ENCODE assay signal across 12 cellular contexts in the genomic region with DNA sequence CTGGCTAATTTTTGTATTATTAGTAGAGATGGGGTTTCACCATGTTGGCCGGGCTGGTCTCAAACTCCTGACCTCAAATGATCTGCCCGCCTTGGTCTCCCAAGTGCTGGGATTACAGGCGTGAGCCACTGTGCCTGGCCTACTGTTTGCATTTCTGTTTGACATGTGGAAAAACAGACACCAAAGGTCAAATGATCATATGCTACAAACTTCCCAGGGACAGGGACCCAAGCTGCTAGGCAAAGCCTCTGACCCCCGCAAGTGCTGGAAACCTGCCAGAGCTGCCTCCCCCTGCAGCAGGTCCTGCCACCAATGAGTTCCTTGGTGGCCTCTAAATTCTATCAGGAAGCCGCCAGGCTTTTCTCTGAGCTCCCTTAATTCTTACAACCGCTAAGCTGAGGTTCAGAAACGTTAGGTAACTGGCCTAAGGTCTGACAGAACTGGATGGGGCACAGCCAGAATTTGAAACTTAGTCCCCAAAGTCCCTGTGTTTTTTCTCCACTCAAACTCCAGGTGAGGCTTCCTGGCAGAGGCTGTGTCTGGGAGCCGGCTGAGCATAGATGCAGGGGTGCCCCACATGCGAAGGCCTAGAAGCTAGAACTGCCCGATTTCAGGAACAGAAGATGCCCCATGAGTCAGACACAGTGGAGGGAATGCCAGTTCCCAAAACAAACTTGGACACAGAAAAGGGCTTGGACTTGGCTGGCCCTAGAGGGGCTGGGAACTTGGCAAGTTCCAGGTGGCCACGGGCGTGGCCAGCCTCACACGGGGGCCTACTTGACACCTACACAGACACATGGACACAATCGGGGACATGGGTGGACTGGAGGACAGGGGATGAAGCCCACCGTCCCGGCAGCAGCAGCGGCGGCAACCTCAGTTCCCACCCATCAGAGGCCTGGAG. TPM values are rescaled to one million over a fixed set of nuclear protein-coding genes. Genes with fewer than 3 reads are reported as not detected.
A peak's percentile ranks its signal among the peaks of the same experiment; 100 is the strongest.
DNase-seq lines count a peak whose midpoint lies in the region; ATAC-seq and TF ChIP-seq lines count a peak whose summit lies in the region.
"Had no signal": no experiment of that assay in that cellular context is flagged by ENCODE, and none has a peak within 500 bp of the region (broad histone marks: within the 10 kb centered on the region; RNA-seq: fewer than 3 reads in every experiment).

No MANE protein-coding gene starts in this region.

- WGBS in lung, 2 donors, result 65 to 83% methylated on average over 18 of the region's 18 CpGs
- 47 to 66% methylated on average over 17 to 18 of the region's 18 CpGs for WGBS in thyroid gland, 2 donors

- TF ChIP-seq CTCF in OCI-LY3 (IDR thresholded peaks at IDR 0.05; ENCODE audit: low read depth, low read length), result no peak
- TF ChIP-seq CTCF in chondrocyte (IDR thresholded peaks at IDR 0.05), result no peak
- no peak for TF ChIP-seq CTCF in lung (IDR thresholded peaks at IDR 0.05; ENCODE audit: control extremely low read depth, extremely low read depth)
- TF ChIP-seq CTCF in thyroid gland (IDR thresholded peaks at IDR 0.05), result no peak

- H2AFZ ChIP-seq in OCI-LY3 (ENCODE audit: low read depth, low read length), result no peak overlapping the region

- peaks cover 80% of the 10 kb centered on the region for H3K4me1 Mint-ChIP-seq in chondrocyte (ENCODE audit: low read depth)

- in situ Hi-C loops in HAP-1 (cut with MboI; ENCODE audit: low sequenced_read_pairs), result no loop called here

- peaks cover 84% of the 10 kb centered on the region for H3K79me2 ChIP-seq in OCI-LY3 (ENCODE audit: low read length)

- peak overlapping the region; percentile 77 for H3K27ac Mint-ChIP-seq in chondrocyte (ENCODE audit: unreplicated experiment)

- peaks cover 67% of the 10 kb centered on the region for H4K20me1 ChIP-seq in OCI-LY3 (ENCODE audit: insufficient read depth, low read length)

- H3K9ac ChIP-seq in OCI-LY3 (ENCODE audit: low read length), result peak overlapping the region; percentile 11; the same call in 1 of the 2 replicates

- no peaks in the 10 kb centered on the region for H3K27me3 Mint-ChIP-seq in chondrocyte (ENCODE audit: low read depth)
- H3K27me3 Mint-ChIP-seq: central memory CD8-positive, alpha-beta T cell had no signal

- ATAC-seq in lung (ENCODE audit: insufficient read depth, low FRiP score), result no peak
- no peak for ATAC-seq in GM19395 (IDR thresholded peaks at IDR 0.05; ENCODE audit: unreplicated experiment)
- ATAC-seq: activated CD8-positive, alpha-beta T cell treated with anti-CD3 and anti-CD28 coated beads, Interleukin-2, amount 10 ng/mL, durations not matched to agents 7 days and 5 days had no signal

- DNase-seq in chondrocyte (ENCODE audit: low spot score) (no peak), lung (ENCODE audit: low spot score) (no peak), thyroid gland (peak; percentile 20 to 56), GOT3 (lab: John Stamatoyannopoulos, UW) (no peak), GM03348 (ENCODE audit: low spot score) (no peak), HAP-1 (ENCODE audit: low spot score in 2 of 2) (no peak)
- DNase-seq: activated CD8-positive, alpha-beta T cell treated with anti-CD3 and anti-CD28 coated beads, Interleukin-2, amount 10 ng/mL, durations not matched to agents 7 days and 5 days; NCI-H2081; stimulated activated naive CD4-positive, alpha-beta T cell had no signal

- no peak overlapping the region for H3K4me3 Mint-ChIP-seq in chondrocyte (ENCODE audit: unreplicated experiment)
- H3K4me3 Mint-ChIP-seq: activated CD8-positive, alpha-beta T cell treated with anti-CD3 and anti-CD28 coated beads, Interleukin-2, amount 10 ng/mL, durations not matched to agents 7 days and 5 days; central memory CD8-positive, alpha-beta T cell had no signal

- H3K9me3 Mint-ChIP-seq in chondrocyte (ENCODE audit: low read depth), result no peaks in the 10 kb centered on the region
- H3K9me3 Mint-ChIP-seq: central memory CD8-positive, alpha-beta T cell had no signal

- H3K4me1 ChIP-seq in OCI-LY3 (ENCODE audit: low read length), result peaks cover 99% of the 10 kb centered on the region
- peaks cover 26 to 39% of the 10 kb centered on the region in 2 donors for H3K4me1 ChIP-seq in lung (ENCODE audit: control insufficient read depth in 2 of 2, insufficient read depth in 2 of 2, low read length in 2 of 2)
- peaks cover 64 to 83% of the 10 kb centered on the region in 2 donors for H3K4me1 ChIP-seq in thyroid gland
- H3K4me1 ChIP-seq in HAP-1, result peaks cover 17% of the 10 kb centered on the region

- H3K4me3 ChIP-seq in OCI-LY3 (ENCODE audit: low read length), result peak overlapping the region; percentile 4; the same call in 1 of the 2 replicates
- H3K4me3 ChIP-seq in lung, result no peak overlapping the region
- H3K4me3 ChIP-seq in thyroid gland (replicated peaks in 1 of 3), result no peak overlapping the region
- H3K4me3 ChIP-seq in HAP-1, result no peak overlapping the region

- no peaks in the 10 kb centered on the region for H3K9me3 ChIP-seq in OCI-LY3 (ENCODE audit: insufficient read depth, low read length)
- no peaks in the 10 kb centered on the region for H3K9me3 ChIP-seq in lung (ENCODE audit: control insufficient read depth in 2 of 2, insufficient read depth in 1 of 2, low read length in 1 of 2)
- H3K9me3 ChIP-seq in thyroid gland, result no peaks in the 10 kb centered on the region
- H3K9me3 ChIP-seq in HAP-1, result no peaks in the 10 kb centered on the region

- H3K36me3 ChIP-seq in OCI-LY3 (replicated peaks; ENCODE audit: low read depth, low read length), result peaks cover 50% of the 10 kb centered on the region
- peaks cover 0 to 20% of the 10 kb centered on the region in 2 donors for H3K36me3 ChIP-seq in lung (ENCODE audit: control insufficient read depth in 2 of 2, insufficient read depth in 2 of 2, low read length in 2 of 2)
- H3K36me3 ChIP-seq in thyroid gland, result peaks cover 0 to 7% of the 10 kb centered on the region in 2 donors
- peaks cover 72% of the 10 kb centered on the region for H3K36me3 ChIP-seq in HAP-1 (replicated peaks)

- TF ChIP-seq POLR2A in thyroid gland (IDR thresholded peaks at IDR 0.05), result no peak

- peak overlapping the region; percentile 68 for H3K4me2 ChIP-seq in OCI-LY3 (ENCODE audit: low read length)

- intact Hi-C loops in thyroid gland (cut with DNase I), result no loop called here

- H3K36me3 Mint-ChIP-seq in chondrocyte (ENCODE audit: low read depth), result peaks cover 10% of the 10 kb centered on the region

- H3K27ac ChIP-seq in OCI-LY3 (ENCODE audit: low read length) (peak overlapping the region; percentile 94), lung (ENCODE audit: low read depth in 1 of 2, low read length in 1 of 2) (peak overlapping the region; percentile 75 to 77), thyroid gland (peak overlapping the region; percentile 42 to 69 (median 66))

- H3K27me3 ChIP-seq in OCI-LY3 (ENCODE audit: low read depth, low read length) (no peaks in the 10 kb centered on the region), lung (ENCODE audit: control insufficient read depth, insufficient read depth) (no peaks in the 10 kb centered on the region), thyroid gland (no peaks in the 10 kb centered on the region), HAP-1 (ENCODE audit: low read depth) (no peaks in the 10 kb centered on the region)

RNA-seq across cellular contexts. Expression of a gene that starts 7.4 kb away (rescaled TPM):
- total RNA-seq in chondrocyte, result 126 to 132 TPM (median 129 TPM) in 3 replicates
- 100 to 1,000 TPM; 118 to 121 TPM for total RNA-seq in lung
- polyA plus RNA-seq in lung, result 100 to 1,000 TPM in 1 of 2 donors, 10 to 100 TPM in 1; 87.2 to 106 TPM
- 10 to 100 TPM; 53.2 to 98.4 (median 69.5) TPM for total RNA-seq in thyroid gland

RNA-seq across cellular contexts. Expression of a gene that starts 37.1 kb away (rescaled TPM):
- total RNA-seq in chondrocyte (117 to 121 TPM (median 121 TPM) in 3 replicates), lung (10 to 100 TPM; 39.9 to 82.4 TPM), thyroid gland (10 to 100 TPM; 42.9 to 92.2 (median 74.5) TPM)
- 10 to 100 TPM; 26.3 to 39.9 TPM for polyA plus RNA-seq in lung

Comparison
In these comparisons a context has a peak if more than half of its experiments do, and no peak if none do; other contexts are left out.
1. DNase-seq: peak in thyroid gland (2 of 2); none in chondrocyte (single experiment), lung (single experiment), GOT3 (single experiment), GM03348 (single experiment) and HAP-1 (0 of 2).
2. Peak in every context shown above with its lines, with median percentiles within 50 percentile points of each other: H3K27ac ChIP-seq.